ENCODE assay signal across 19 cellular contexts in the genomic region with DNA sequence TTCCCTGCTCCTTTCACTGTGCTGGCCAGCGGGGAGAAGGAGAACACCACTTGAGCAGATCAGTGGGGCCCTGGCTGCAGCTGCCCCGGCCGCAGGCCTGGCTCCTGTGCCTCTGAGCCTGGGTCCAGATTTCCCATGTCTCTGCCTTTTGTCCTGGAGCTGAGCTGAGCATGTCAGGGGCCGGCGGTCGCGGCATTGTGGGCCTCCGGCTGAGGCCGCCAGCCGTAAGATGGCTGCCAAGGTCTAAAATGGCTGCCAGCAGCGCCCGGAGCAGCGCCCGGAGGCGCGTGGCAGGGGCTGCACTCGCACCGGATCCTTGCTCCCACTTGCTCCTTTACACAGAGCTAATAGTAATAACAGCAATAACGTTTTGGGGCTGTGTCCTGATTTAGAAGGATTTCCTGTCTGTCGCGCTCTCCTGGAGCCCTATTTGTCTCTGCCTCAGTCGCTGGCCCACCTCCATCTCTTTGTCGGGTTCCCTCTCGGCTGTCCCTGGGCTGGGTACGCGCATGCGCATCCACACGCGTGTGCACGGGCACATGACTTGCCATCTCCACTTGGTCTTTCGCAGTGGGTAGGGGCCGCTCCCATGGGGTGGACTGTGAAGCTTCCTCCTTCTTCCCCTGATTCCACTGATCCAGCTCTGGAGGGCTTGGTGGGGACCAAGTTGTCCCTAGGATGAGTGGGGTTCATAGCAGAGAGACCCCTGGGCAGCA. TPM values are rescaled to one million over a fixed set of nuclear protein-coding genes. Genes with fewer than 3 reads are reported as not detected.
DNase-seq lines count a peak whose midpoint lies in the region; ATAC-seq and TF ChIP-seq lines count a peak whose summit lies in the region.
"Had no signal": no experiment of that assay in that cellular context is flagged by ENCODE, and none has a peak within 500 bp of the region (broad histone marks: within the 10 kb centered on the region; RNA-seq: fewer than 3 reads in every experiment).

No MANE protein-coding gene starts in this region.

- TF ChIP-seq CTCF in nephron (IDR thresholded peaks at IDR 0.05; ENCODE audit: unreplicated experiment in 3 of 3) = no peak

- peaks cover 12% of the 10 kb centered on the region; the same call in 1 of the 2 replicates for H3K36me3 ChIP-seq in SK-N-MC (ENCODE audit: insufficient read depth, low read length)
- H3K36me3 ChIP-seq: neutrophil had no signal

- H3K9ac ChIP-seq in SK-N-MC (ENCODE audit: insufficient read length) = no peak overlapping the region

- H3K9me3 Mint-ChIP-seq in nephron = no peaks in the 10 kb centered on the region
- H3K9me3 Mint-ChIP-seq: activated naive CD8-positive, alpha-beta T cell treated with anti-CD3 and anti-CD28 coated beads for 36 hours; activated T-cell treated with anti-CD3 and anti-CD28 coated beads, Interleukin-2, amount 50 U/mL, for 4 hours; stimulated activated naive B cell treated with anti-CD40 and anti-IgM and Interleukin-4, amounts not matched to agents 10 μg/mL and 1 μg/mL and 100 μg/mL, for 72 hours had no signal

- H3K27ac ChIP-seq in SK-N-MC (peak overlapping the region; percentile 48), cingulate gyrus (ENCODE audit: low read depth, low read length) (peak overlapping the region; percentile 99), temporal lobe (ENCODE audit: low read depth, low read length) (peak overlapping the region; percentile 100)
- H3K27ac ChIP-seq: epithelial cell of prostate, neutrophil, SJCRH30 had no signal

- H3K27me3 Mint-ChIP-seq in nephron (ENCODE audit: low read depth) = peaks cover 52% of the 10 kb centered on the region
- H3K27me3 Mint-ChIP-seq: activated naive CD8-positive, alpha-beta T cell treated with anti-CD3 and anti-CD28 coated beads for 36 hours had no signal

- H3K9me3 ChIP-seq in SK-N-MC (ENCODE audit: low read depth, low read length) = no peaks in the 10 kb centered on the region
- H3K9me3 ChIP-seq: neutrophil, SJCRH30 had no signal

- no peaks in the 10 kb centered on the region for H3K36me3 Mint-ChIP-seq in nephron (ENCODE audit: low read depth)
- H3K36me3 Mint-ChIP-seq: activated naive CD8-positive, alpha-beta T cell treated with anti-CD3 and anti-CD28 coated beads for 36 hours had no signal

- H3K4me3 Mint-ChIP-seq in nephron = no peak overlapping the region
- H3K4me3 Mint-ChIP-seq: activated naive CD8-positive, alpha-beta T cell treated with anti-CD3 and anti-CD28 coated beads for 36 hours; activated T-cell treated with anti-CD3 and anti-CD28 coated beads, Interleukin-2, amount 50 U/mL, for 4 hours; B cell; stimulated activated naive B cell treated with anti-CD40 and anti-IgM and Interleukin-4, amounts not matched to agents 10 μg/mL and 1 μg/mL and 100 μg/mL, for 72 hours had no signal

- H3K4me3 ChIP-seq in SK-N-MC = no peak overlapping the region
- H3K4me3 ChIP-seq: SJCRH30 had no signal

- H3K4me1 Mint-ChIP-seq in nephron = peaks cover 62% of the 10 kb centered on the region
- H3K4me1 Mint-ChIP-seq: activated naive CD8-positive, alpha-beta T cell treated with anti-CD3 and anti-CD28 coated beads for 36 hours; B cell had no signal

- no peak for ATAC-seq in GM18861 (IDR thresholded peaks at IDR 0.05; ENCODE audit: unreplicated experiment)
- no peak for ATAC-seq in HG02763 (IDR thresholded peaks at IDR 0.05; ENCODE audit: unreplicated experiment)
- no peak for ATAC-seq in GM21717 (IDR thresholded peaks at IDR 0.05; ENCODE audit: unreplicated experiment)
- ATAC-seq: activated T-cell treated with anti-CD3 and anti-CD28 coated beads, Interleukin-2, amount 50 U/mL, for 4 hours; stimulated activated naive B cell treated with anti-CD40 and anti-IgM and Interleukin-4, amounts not matched to agents 10 μg/mL and 1 μg/mL and 100 μg/mL, for 72 hours had no signal

- no peak for DNase-seq in SK-N-MC (ENCODE audit: low read depth, low spot score)
- no peak for DNase-seq in activated CD4-positive, alpha-beta T cell treated with anti-CD3 and anti-CD28 coated beads for 48 hours
- DNase-seq: activated naive CD8-positive, alpha-beta T cell treated with anti-CD3 and anti-CD28 coated beads for 36 hours; activated T-cell treated with anti-CD3 and anti-CD28 coated beads, Interleukin-2, amount 50 U/mL, for 4 hours; islet precursor cell; NCI-H1436 treated with DMSO at 0.1 percent for 48 hours; stimulated activated naive B cell treated with anti-CD40 and anti-IgM and Interleukin-4, amounts not matched to agents 10 μg/mL and 1 μg/mL and 100 μg/mL, for 72 hours; T-helper 9 cell had no signal

- peak overlapping the region in 2 of 3 experiments; percentile 25 to 59 for H3K27ac Mint-ChIP-seq in nephron
- H3K27ac Mint-ChIP-seq: activated naive CD8-positive, alpha-beta T cell treated with anti-CD3 and anti-CD28 coated beads for 36 hours; B cell; stimulated activated naive B cell treated with anti-CD40 and anti-IgM and Interleukin-4, amounts not matched to agents 10 μg/mL and 1 μg/mL and 100 μg/mL, for 72 hours had no signal

RNA-seq across cellular contexts. Expression of gene LYL1, which starts 32.1 kb away (rescaled TPM):
- 1.2 TPM for total RNA-seq in temporal lobe
- total RNA-seq: LHCN-M2 had no signal

RNA-seq across cellular contexts. Expression of gene TRMT1, which starts 46.0 kb away (rescaled TPM):
- 14.3 TPM for total RNA-seq in temporal lobe

RNA-seq across cellular contexts. Expression of gene NACC1, which starts 47.5 kb away (rescaled TPM):
- 11.6 TPM for total RNA-seq in temporal lobe

Comparison
In these comparisons a context has a peak if more than half of its experiments do, and no peak if none do; other contexts are left out.
1. H3K27ac ChIP-seq: peak in every context shown above with its lines; median percentile 100 in temporal lobe; 99 in cingulate gyrus; 48 in SK-N-MC.